15 cellular contexts compared by ENCODE assay signal in the genomic region with DNA sequence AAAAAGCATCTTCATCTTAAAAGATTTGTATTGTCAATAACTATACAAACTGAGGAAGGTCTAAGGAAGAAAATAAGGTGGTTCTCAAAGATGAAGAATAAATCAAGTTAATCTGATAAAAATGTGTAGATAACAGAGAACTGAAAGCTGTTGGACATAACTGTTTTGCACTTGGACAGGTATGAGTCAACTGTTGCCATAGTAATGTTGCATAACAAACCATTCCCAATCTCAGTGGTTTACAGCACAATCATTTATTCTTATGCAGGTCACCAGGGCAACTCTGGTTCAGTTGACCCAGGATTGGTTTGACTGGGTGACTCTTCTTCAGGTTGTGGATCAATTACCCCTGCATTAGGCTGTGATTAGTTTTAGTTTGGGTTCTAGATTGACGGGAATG.
DNase-seq lines count a peak whose midpoint lies in the region; ATAC-seq, FAIRE-seq and TF ChIP-seq lines count a peak whose summit lies in the region.
"Had no signal": no experiment of that assay in that cellular context is flagged by ENCODE, and none has a peak within 500 bp of the region (broad histone marks: within the 10 kb centered on the region; RNA-seq: fewer than 3 reads in every experiment).

No MANE protein-coding gene starts in this region.

- peak; percentile 3 to 57 for DNase-seq in A549 (ENCODE audit: low read depth in 1 of 2, low spot score in 1 of 2)
- peak; percentile 37 for DNase-seq in H4 (ENCODE audit: low spot score)
- peak; percentile 42 for DNase-seq in OCI-M1 (lab: John Stamatoyannopoulos, UW)
- DNase-seq in fibroblast of gingiva (ENCODE audit: low read depth), result peak; percentile 11
- DNase-seq in anterior cingulate cortex (lab: John Stamatoyannopoulos, UW), result no peak
- DNase-seq in HuH-7.5 (ENCODE audit: low spot score), result no peak
- no peak for DNase-seq in SIG-M5 treated with dmso at 0.1 percent for 504 hours (lab: John Stamatoyannopoulos, UW; ENCODE audit: unreplicated experiment)
- DNase-seq in cerebellar cortex (ENCODE audit: low spot score), result no peak
- DNase-seq: activated T-cell treated with anti-CD3 and anti-CD28 coated beads, Interleukin-2, amount 50 U/mL, for 4 hours; cerebellar nuclear complex; NCI-H1694 treated with DMSO at 0.1 percent for 48 hours; posterior cingulate gyrus; stimulated activated CD4-positive, alpha-beta T cell treated with anti-CD3 and anti-CD28 coated beads, Interleukin-2, amount 100 ng/mL, for 48 hours; stimulated activated naive CD8-positive, alpha-beta T cell treated with anti-CD3 and anti-CD28 coated beads, Interleukin-15, Interleukin-2, amounts not matched to agents 100 U/mL and 50 U/mL, for 24 hours had no signal

- no peak for FAIRE-seq in A549 (lab: Jason Lieb, UNC)

- peak overlapping the region; percentile 34; the same call in 1 of the 3 replicates for H3K4me2 ChIP-seq in A549

- H3K4me3 ChIP-seq in A549, result no peak overlapping the region
- H3K4me3 ChIP-seq: lung had no signal

- no peak overlapping the region for H3K27ac ChIP-seq in A549

- H3K9me3 ChIP-seq in A549, result no peaks in the 10 kb centered on the region

- H3K4me1 ChIP-seq in A549, result 0 out of 3 replicates have a peak, but pooled peaks cover 10% of the 10 kb centered on the region

- peak; percentile 43 to 50; a peak in 3 of 6 replicates for ATAC-seq in A549
- ATAC-seq: activated T-cell treated with anti-CD3 and anti-CD28 coated beads, Interleukin-2, amount 50 U/mL, for 4 hours; stimulated activated naive CD8-positive, alpha-beta T cell treated with anti-CD3 and anti-CD28 coated beads, Interleukin-15, Interleukin-2, amounts not matched to agents 100 U/mL and 50 U/mL, for 24 hours had no signal

- CTCF ChIA-PET in A549 (lab: Yijun Ruan, JAX), result no interaction called here

- no peak for TF ChIP-seq EP300 in A549 (IDR thresholded peaks at IDR 0.05)

- POLR2A ChIA-PET in A549 (lab: Yijun Ruan, JAX), result no interaction called here

- TF ChIP-seq RAD21 in A549 (conservative IDR thresholded peaks at IDR 0.05 in 1 of 2, IDR thresholded peaks at IDR 0.05 in 1 of 2), result no peak

- WGBS in A549 (ENCODE audit: missing lambda C conversion rate), result 69% methylated on average over 1 of the region's 1 CpG

- no peak for TF ChIP-seq POLR2A in A549 (IDR thresholded peaks at IDR 0.05; ENCODE audit: low read length)

- no peak for TF ChIP-seq CTCF in A549 (IDR thresholded peaks at IDR 0.05)

TF ChIP-seq in A549, 52 proteins besides CTCF, POLR2A, EP300 and RAD21:
- TF ChIP-seq NPAS2 (CRISPR knock-in tag; IDR thresholded peaks at IDR 0.05; ENCODE audit: borderline replicate concordance) (no peak), HOXB13 (CRISPR knock-in tag; IDR thresholded peaks at IDR 0.05; ENCODE audit: low read depth) (no peak), TP53 (CRISPR knock-in tag; IDR thresholded peaks at IDR 0.05) (no peak), CEBPB (IDR thresholded peaks at IDR 0.05) (peak; percentile 19 to 44; a peak in 1 of 4 replicates), NR3C1 (IDR thresholded peaks at IDR 0.05) (no peak), CBX8 (IDR thresholded peaks at IDR 0.05) (no peak), FOSL2 (IDR thresholded peaks at IDR 0.05) (0 out of 2 replicates have a peak, but pooled peaks have one; percentile 12), FOSL2 (CRISPR knock-in tag; IDR thresholded peaks at IDR 0.05) (no peak)

Comparison
In these comparisons a context has a peak if more than half of its experiments do, and no peak if none do; other contexts are left out.
1. DNase-seq: peak in A549 (2 of 2), H4 (single experiment), OCI-M1 (single experiment) and fibroblast of gingiva (single experiment); none in anterior cingulate cortex (0 of 58), HuH-7.5 (single experiment), SIG-M5 treated with dmso at 0.1 percent for 504 hours (single experiment) and cerebellar cortex (single experiment).